In the genomic region with DNA sequence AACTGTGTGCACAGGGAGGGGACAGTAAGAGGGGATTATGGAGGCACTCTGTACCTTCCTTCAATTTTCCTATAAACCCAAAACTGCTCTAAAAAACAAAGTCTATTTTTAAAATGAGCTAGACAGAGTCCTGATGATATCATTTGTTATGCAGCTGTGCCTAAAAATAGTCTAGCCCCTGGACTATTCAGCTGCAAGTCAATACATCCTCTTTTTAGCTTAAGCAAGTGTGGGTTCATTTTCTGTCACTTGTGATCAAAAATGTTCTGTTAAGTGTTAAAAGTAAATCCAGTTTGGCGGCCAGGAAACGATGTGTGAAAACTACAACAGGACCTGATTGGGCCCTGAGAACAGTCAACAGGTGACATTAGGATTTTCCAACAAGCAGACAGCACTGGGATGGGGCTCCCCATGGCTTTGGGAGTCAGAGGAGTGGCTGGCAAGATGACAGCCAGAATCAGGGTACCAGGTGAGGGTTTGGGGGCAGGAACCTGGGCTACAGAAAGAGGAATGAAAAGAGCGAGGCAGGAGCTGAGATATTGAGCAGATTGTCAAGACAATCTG, we compare ENCODE assay signal across 9 cellular contexts.
DNase-seq lines count a peak whose midpoint lies in the region; ATAC-seq lines count a peak whose summit lies in the region.
"Had no signal": no experiment of that assay in that cellular context is flagged by ENCODE, and none has a peak within 500 bp of the region (broad histone marks: within the 10 kb centered on the region; RNA-seq: fewer than 3 reads in every experiment).

No MANE protein-coding gene starts in this region.

- peak overlapping the region; percentile 67 for H3K27ac ChIP-seq in cingulate gyrus (ENCODE audit: low read depth, low read length)

- peak; percentile 58 for ATAC-seq in GM19035 (IDR thresholded peaks at IDR 0.05; ENCODE audit: unreplicated experiment)
- peak; percentile 66 for ATAC-seq in HG03571 (IDR thresholded peaks at IDR 0.05; ENCODE audit: unreplicated experiment)
- ATAC-seq in stimulated activated naive B cell treated with anti-CD40 and anti-IgM and Interleukin-4, amounts not matched to agents 10 μg/mL and 1 μg/mL and 100 μg/mL, for 72 hours (replicated peaks), result peak; percentile 62 to 66
- ATAC-seq in GM21576 (IDR thresholded peaks at IDR 0.05; ENCODE audit: unreplicated experiment), result no peak
- ATAC-seq: stimulated activated naive CD8-positive, alpha-beta T cell treated with anti-CD3 and anti-CD28 coated beads, Interleukin-15, amount 100 ng/mL, for 72 hours; WTC11 had no signal

- DNase-seq in stimulated activated naive B cell treated with anti-CD40 and anti-IgM and Interleukin-4, amounts not matched to agents 10 μg/mL and 1 μg/mL and 100 μg/mL, for 72 hours, result peak; percentile 23
- no peak for DNase-seq in DMS114 treated with DMSO at 0.1 percent for 48 hours (lab: John Stamatoyannopoulos, UW; ENCODE audit: unreplicated experiment)
- DNase-seq in activated effector memory CD4-positive, alpha-beta T cell treated with Interleukin-2 at 50 U/mL for 16 hours, result no peak
- DNase-seq: stimulated activated naive CD8-positive, alpha-beta T cell treated with anti-CD3 and anti-CD28 coated beads, Interleukin-15, amount 100 ng/mL, for 72 hours had no signal

- H3K4me3 Mint-ChIP-seq in stimulated activated naive B cell treated with anti-CD40 and anti-IgM and Interleukin-4, amounts not matched to agents 10 μg/mL and 1 μg/mL and 100 μg/mL, for 72 hours, result peak overlapping the region; percentile 70 to 77
- H3K4me3 Mint-ChIP-seq: stimulated activated naive CD8-positive, alpha-beta T cell treated with anti-CD3 and anti-CD28 coated beads, Interleukin-15, amount 100 ng/mL, for 72 hours; WTC11 had no signal

- H3K36me3 Mint-ChIP-seq in stimulated activated naive B cell treated with anti-CD40 and anti-IgM and Interleukin-4, amounts not matched to agents 10 μg/mL and 1 μg/mL and 100 μg/mL, for 72 hours, result peaks cover 11% of the 10 kb centered on the region in 2 donors
- H3K36me3 Mint-ChIP-seq: WTC11 had no signal

- peak overlapping the region; percentile 97 for H3K27ac Mint-ChIP-seq in stimulated activated naive B cell treated with anti-CD40 and anti-IgM and Interleukin-4, amounts not matched to agents 10 μg/mL and 1 μg/mL and 100 μg/mL, for 72 hours
- H3K27ac Mint-ChIP-seq: stimulated activated naive CD8-positive, alpha-beta T cell treated with anti-CD3 and anti-CD28 coated beads, Interleukin-15, amount 100 ng/mL, for 72 hours; WTC11 had no signal

- H3K9me3 Mint-ChIP-seq in stimulated activated naive B cell treated with anti-CD40 and anti-IgM and Interleukin-4, amounts not matched to agents 10 μg/mL and 1 μg/mL and 100 μg/mL, for 72 hours, result peaks cover 10 to 14% of the 10 kb centered on the region in 2 donors

- peaks cover 61 to 89% of the 10 kb centered on the region in 2 donors for H3K4me1 Mint-ChIP-seq in stimulated activated naive B cell treated with anti-CD40 and anti-IgM and Interleukin-4, amounts not matched to agents 10 μg/mL and 1 μg/mL and 100 μg/mL, for 72 hours
- H3K4me1 Mint-ChIP-seq: WTC11 had no signal

- H3K27me3 Mint-ChIP-seq in stimulated activated naive B cell treated with anti-CD40 and anti-IgM and Interleukin-4, amounts not matched to agents 10 μg/mL and 1 μg/mL and 100 μg/mL, for 72 hours, result no peaks in the 10 kb centered on the region
- H3K27me3 Mint-ChIP-seq: stimulated activated naive CD8-positive, alpha-beta T cell treated with anti-CD3 and anti-CD28 coated beads, Interleukin-15, amount 100 ng/mL, for 72 hours had no signal
